ENCODE assay signal across 21 cellular contexts in the genomic region with DNA sequence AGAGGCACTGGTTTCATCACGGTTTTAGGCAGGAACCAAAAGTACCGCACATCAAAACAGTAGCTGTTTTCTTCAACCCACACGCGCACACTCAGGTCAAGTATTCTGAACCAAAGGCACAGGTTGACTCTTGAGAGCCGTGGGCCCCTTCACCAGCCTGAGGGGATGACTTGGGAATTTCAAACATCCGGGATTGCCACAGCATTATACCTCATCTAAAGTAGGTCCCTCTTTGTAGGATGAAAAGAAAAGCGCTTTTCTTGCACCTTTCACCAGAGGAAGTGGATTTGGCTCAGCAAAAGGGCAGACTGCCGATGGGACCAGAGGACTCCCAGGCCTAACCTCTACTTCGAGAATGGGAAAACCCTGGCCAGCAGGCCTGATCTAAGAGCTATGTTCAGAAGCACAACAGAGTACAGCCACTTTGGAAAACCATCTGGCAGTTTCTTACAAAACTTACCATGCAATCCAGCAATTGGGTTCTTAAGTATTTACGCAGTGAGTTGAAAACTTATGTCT.
DNase-seq lines count a peak whose midpoint lies in the region; ATAC-seq and TF ChIP-seq lines count a peak whose summit lies in the region.
"Had no signal": no experiment of that assay in that cellular context is flagged by ENCODE, and none has a peak within 500 bp of the region (broad histone marks: within the 10 kb centered on the region; RNA-seq: fewer than 3 reads in every experiment).

No MANE protein-coding gene starts in this region.

- no peak overlapping the region for H3K27ac ChIP-seq in vagina
- H3K27ac ChIP-seq: heart right ventricle, prostate gland had no signal

- DNase-seq in activated CD4-positive, alpha-beta T cell treated with anti-CD3 and anti-CD28 coated beads for 36 hours: peak; percentile 30
- DNase-seq in activated CD4-positive, alpha-beta T cell treated with anti-CD3 and anti-CD28 coated beads, Interleukin-2, amount 50 U/mL, for 1 hour: no peak
- DNase-seq in EL (peak; percentile 1), RPMI7951 (ENCODE audit: low read depth) (peak; percentile 28), NCI-H524 treated with DMSO at 0.1 percent for 48 hours (lab: John Stamatoyannopoulos, UW) (no peak), vagina (ENCODE audit: extremely low spot score in 2 of 2) (no peak)
- no peak for DNase-seq in activated CD4-positive, CD25-positive, alpha-beta regulatory T cell (lab: John Stamatoyannopoulos, UW)
- DNase-seq: 8988T; activated gamma-delta T cell; BE2C; cerebellar nuclear complex; effector memory CD4-positive, alpha-beta T cell; heart right ventricle; kidney; MG63; NCI-H1436 treated with DMSO at 0.1 percent for 48 hours; small intestine had no signal

- intact Hi-C loops in activated CD4-positive, alpha-beta T cell treated with anti-CD3 and anti-CD28 coated beads for 36 hours (cut with DNase I, micrococcal nuclease): loop anchor here in 1 of 2 experiments (10.0 kb wide), 1 partner anchor 392 kb away; no protein-coding TSS in a partner anchor
- intact Hi-C loops in vagina (cut with DNase I): no loop called here

- H3K27me3 Mint-ChIP-seq in activated CD4-positive, alpha-beta T cell treated with anti-CD3 and anti-CD28 coated beads for 36 hours: no peaks in the 10 kb centered on the region

- H3K9ac ChIP-seq in iPS-15b (ENCODE audit: low read depth, low read length): peak overlapping the region; percentile 18

- peak overlapping the region; percentile 89 for H3K27ac Mint-ChIP-seq in activated CD4-positive, alpha-beta T cell treated with anti-CD3 and anti-CD28 coated beads for 36 hours

- no peaks in the 10 kb centered on the region for H3K9me3 Mint-ChIP-seq in activated CD4-positive, alpha-beta T cell treated with anti-CD3 and anti-CD28 coated beads for 36 hours (ENCODE audit: low read depth)
- H3K9me3 Mint-ChIP-seq: natural killer cell treated with Interleukin-12 subunit alpha and Interleukin-12 subunit beta and Interleukin-15 and Interleukin-18, amount 100 ng/mL, for 72 hours had no signal

- H3K36me3 Mint-ChIP-seq in activated CD4-positive, alpha-beta T cell treated with anti-CD3 and anti-CD28 coated beads for 36 hours (ENCODE audit: low read depth): no peaks in the 10 kb centered on the region
- H3K36me3 Mint-ChIP-seq: natural killer cell treated with Interleukin-12 subunit alpha and Interleukin-12 subunit beta and Interleukin-15 and Interleukin-18, amount 100 ng/mL, for 72 hours had no signal

- no peaks in the 10 kb centered on the region for H3K27me3 ChIP-seq in iPS-15b (ENCODE audit: control insufficient read depth, insufficient read depth, low read length)
- no peaks in the 10 kb centered on the region for H3K27me3 ChIP-seq in vagina
- H3K27me3 ChIP-seq: BE2C, MG63 had no signal

- peaks cover 35% of the 10 kb centered on the region for H3K4me1 Mint-ChIP-seq in activated CD4-positive, alpha-beta T cell treated with anti-CD3 and anti-CD28 coated beads for 36 hours

- TF ChIP-seq CTCF in vagina (IDR thresholded peaks at IDR 0.05): no peak

- no peak overlapping the region for H3K4me3 ChIP-seq in iPS-15b (ENCODE audit: low read depth, low read length)
- no peak overlapping the region for H3K4me3 ChIP-seq in vagina
- H3K4me3 ChIP-seq: heart right ventricle, MG63, prostate gland had no signal

- CTCF ChIA-PET in activated CD4-positive, alpha-beta T cell treated with anti-CD3 and anti-CD28 coated beads for 36 hours (lab: Charles Lee): interaction anchor here (0.7 to 1.6 kb wide), 2 partner anchors 29 to 162 kb away, joined by 3 to 5 read pairs; no protein-coding TSS in a partner anchor

- no peak for TF ChIP-seq POLR2A in vagina (IDR thresholded peaks at IDR 0.05)

- H3K4me1 ChIP-seq in iPS-15b (ENCODE audit: control insufficient read depth, insufficient read depth, low read length) (peaks cover 22% of the 10 kb centered on the region), vagina (no peaks in the 10 kb centered on the region)
- H3K4me1 ChIP-seq: BE2C had no signal

- POLR2A ChIA-PET in activated CD4-positive, alpha-beta T cell treated with anti-CD3 and anti-CD28 coated beads for 36 hours (lab: Charles Lee): no interaction called here

- no peaks in the 10 kb centered on the region for H3K9me3 ChIP-seq in iPS-15b (ENCODE audit: control insufficient read depth, insufficient read depth, low read length)
- H3K9me3 ChIP-seq in vagina: no peaks in the 10 kb centered on the region
- H3K9me3 ChIP-seq: BE2C, prostate gland had no signal

- ATAC-seq in activated CD4-positive, alpha-beta T cell treated with anti-CD3 and anti-CD28 coated beads for 36 hours: no peak
- ATAC-seq: heart right ventricle; HepG2; natural killer cell treated with Interleukin-12 subunit alpha and Interleukin-12 subunit beta and Interleukin-15 and Interleukin-18, amount 100 ng/mL, for 72 hours had no signal

- no peak overlapping the region for H3K4me3 Mint-ChIP-seq in activated CD4-positive, alpha-beta T cell treated with anti-CD3 and anti-CD28 coated beads for 36 hours
- H3K4me3 Mint-ChIP-seq: natural killer cell treated with Interleukin-12 subunit alpha and Interleukin-12 subunit beta and Interleukin-15 and Interleukin-18, amount 100 ng/mL, for 72 hours had no signal

- H3K36me3 ChIP-seq in iPS-15b (ENCODE audit: control insufficient read depth, insufficient read depth, low read length) (no peaks in the 10 kb centered on the region), vagina (no peaks in the 10 kb centered on the region)
- H3K36me3 ChIP-seq: BE2C, heart right ventricle, MG63, prostate gland had no signal

Comparison
In these comparisons a context has a peak if more than half of its experiments do, and no peak if none do; other contexts are left out.
1. DNase-seq: peak in activated CD4-positive, alpha-beta T cell treated with anti-CD3 and anti-CD28 coated beads for 36 hours (single experiment), EL (single experiment) and RPMI7951 (single experiment); none in activated CD4-positive, alpha-beta T cell treated with anti-CD3 and anti-CD28 coated beads, Interleukin-2, amount 50 U/mL, for 1 hour (single experiment), NCI-H524 treated with DMSO at 0.1 percent for 48 hours (single experiment), activated CD4-positive, CD25-positive, alpha-beta regulatory T cell (0 of 4) and vagina (0 of 2).